Comparison of ENCODE assay signal across 20 cellular contexts in genomic region chr6:16241321-16241689, GRCh38. TPM values are rescaled to one million over a fixed set of nuclear protein-coding genes. Genes with fewer than 3 reads are reported as not detected.
DNase-seq lines count a peak whose midpoint lies in the region; ATAC-seq and TF ChIP-seq lines count a peak whose summit lies in the region.
"Had no signal": no experiment of that assay in that cellular context is flagged by ENCODE, and none has a peak within 500 bp of the region (broad histone marks: within the 10 kb centered on the region; RNA-seq: fewer than 3 reads in every experiment).

No MANE protein-coding gene starts in this region.

- H3K23ac ChIP-seq in mesenchymal stem cell (ENCODE audit: low read length in 2 of 2): no peak overlapping the region

- no peaks in the 10 kb centered on the region for H3K36me3 ChIP-seq in heart right ventricle
- H3K36me3 ChIP-seq in mesenchymal stem cell (ENCODE audit: control insufficient read depth in 1 of 2, insufficient read depth in 2 of 2, low read depth in 1 of 2, low read length in 2 of 2): no peaks in the 10 kb centered on the region
- H3K36me3 ChIP-seq: SJCRH30 had no signal

- H3K27me3 ChIP-seq in heart right ventricle (no peaks in the 10 kb centered on the region), mesenchymal stem cell (ENCODE audit: control insufficient read depth in 1 of 2, insufficient read depth in 1 of 2, low read length in 2 of 2) (no peaks in the 10 kb centered on the region)
- H3K27me3 ChIP-seq: SJCRH30 had no signal

- H2BK12ac ChIP-seq in mesenchymal stem cell (ENCODE audit: low read length in 2 of 2): no peak overlapping the region

- H3K4me3 ChIP-seq in heart right ventricle (no peak overlapping the region), mesenchymal stem cell (ENCODE audit: insufficient read depth in 1 of 2, low read depth in 1 of 2, low read length in 2 of 2) (no peak overlapping the region)
- H3K4me3 ChIP-seq: SJCRH30 had no signal

- H3K9me3 Mint-ChIP-seq in stimulated activated naive B cell treated with anti-CD40 and anti-IgM and Interleukin-4, amounts not matched to agents 10 μg/mL and 1 μg/mL and 100 μg/mL, for 72 hours: no peaks in the 10 kb centered on the region

- no peaks in the 10 kb centered on the region for H3K36me3 Mint-ChIP-seq in stimulated activated naive B cell treated with anti-CD40 and anti-IgM and Interleukin-4, amounts not matched to agents 10 μg/mL and 1 μg/mL and 100 μg/mL, for 72 hours

- DNase-seq in heart right ventricle: no peak
- DNase-seq in left ventricle myocardium superior: no peak
- DNase-seq in NCI-H82 treated with DMSO at 0.1 percent for 48 hours (lab: John Stamatoyannopoulos, UW; ENCODE audit: unreplicated experiment): peak; percentile 36
- DNase-seq in mesenchymal stem cell: no peak
- DNase-seq in stimulated activated naive B cell treated with anti-CD40 and anti-IgM and Interleukin-4, amounts not matched to agents 10 μg/mL and 1 μg/mL and 100 μg/mL, for 72 hours: no peak
- DNase-seq in foreskin melanocyte: no peak
- DNase-seq in epidermal melanocyte (ENCODE audit: insufficient read length, low spot score): no peak
- DNase-seq: AML-193, C1 segment of cervical spinal cord, DMS79 treated with DMSO at 0.1 percent for 48 hours, H7, KBM-7, MM.1S, NCI-H1048, NCI-H1417 treated with DMSO at 0.1 percent for 48 hours, NCI-H187, NCI-H526, SJCRH30 had no signal

- no peak overlapping the region for H3K14ac ChIP-seq in mesenchymal stem cell (ENCODE audit: low read length in 2 of 2)

- H4K8ac ChIP-seq in mesenchymal stem cell (ENCODE audit: low read length): peak overlapping the region; percentile 16

- H3K27me3 Mint-ChIP-seq in stimulated activated naive B cell treated with anti-CD40 and anti-IgM and Interleukin-4, amounts not matched to agents 10 μg/mL and 1 μg/mL and 100 μg/mL, for 72 hours: peaks cover 5 to 23% of the 10 kb centered on the region in 2 donors

- ATAC-seq in heart right ventricle: no peak
- ATAC-seq in left ventricle myocardium superior: no peak
- ATAC-seq in stimulated activated naive B cell treated with anti-CD40 and anti-IgM and Interleukin-4, amounts not matched to agents 10 μg/mL and 1 μg/mL and 100 μg/mL, for 72 hours (replicated peaks): no peak
- no peak for ATAC-seq in HG02759 (IDR thresholded peaks at IDR 0.05; ENCODE audit: unreplicated experiment)
- ATAC-seq: Panc1 had no signal

- H3K27ac ChIP-seq in heart right ventricle (peak overlapping the region; percentile 30 to 94 (median 86)), mesenchymal stem cell (ENCODE audit: low read length, poor library complexity, severe bottlenecking) (no peak overlapping the region)
- H3K27ac ChIP-seq: SJCRH30 had no signal

- H2BK15ac ChIP-seq in mesenchymal stem cell (ENCODE audit: low read depth, poor library complexity, severe bottlenecking): no peak overlapping the region

- no peak overlapping the region for H3K4me2 ChIP-seq in mesenchymal stem cell (ENCODE audit: low read length, poor library complexity, severe bottlenecking)

- no peak overlapping the region for H3K9ac ChIP-seq in mesenchymal stem cell (ENCODE audit: low read length)

- H3K4ac ChIP-seq in mesenchymal stem cell (ENCODE audit: low read depth in 1 of 2, low read length in 2 of 2): no peak overlapping the region

- H3K4me1 Mint-ChIP-seq in stimulated activated naive B cell treated with anti-CD40 and anti-IgM and Interleukin-4, amounts not matched to agents 10 μg/mL and 1 μg/mL and 100 μg/mL, for 72 hours: peaks cover 19 to 34% of the 10 kb centered on the region in 2 donors

- peaks cover 18 to 90% (median 47%) of the 10 kb centered on the region in 9 donors for H3K4me1 ChIP-seq in heart right ventricle
- peaks cover 18% of the 10 kb centered on the region for H3K4me1 ChIP-seq in mesenchymal stem cell (ENCODE audit: control insufficient read depth, insufficient read depth, low read depth, low read length)

- no peak overlapping the region for H3K18ac ChIP-seq in mesenchymal stem cell (ENCODE audit: low read depth in 1 of 2, low read length in 2 of 2)

- H3K27ac Mint-ChIP-seq in stimulated activated naive B cell treated with anti-CD40 and anti-IgM and Interleukin-4, amounts not matched to agents 10 μg/mL and 1 μg/mL and 100 μg/mL, for 72 hours: peak overlapping the region; percentile 37

- H2AK5ac ChIP-seq in mesenchymal stem cell (ENCODE audit: low read length, severe bottlenecking): no peak overlapping the region

- no peak overlapping the region for H4K91ac ChIP-seq in mesenchymal stem cell (ENCODE audit: low read length)

- 67 to 83% methylated on average over 4 of the region's 4 CpGs for WGBS in heart right ventricle, 2 donors
- 96% methylated on average over 2 of the region's 4 CpGs for WGBS in mesenchymal stem cell

- no peaks in the 10 kb centered on the region for H3K79me1 ChIP-seq in mesenchymal stem cell (replicated peaks; ENCODE audit: low read length, poor library complexity, severe bottlenecking)

- no peak for TF ChIP-seq CTCF in heart right ventricle (IDR thresholded peaks at IDR 0.05)

- H3K4me3 Mint-ChIP-seq in stimulated activated naive B cell treated with anti-CD40 and anti-IgM and Interleukin-4, amounts not matched to agents 10 μg/mL and 1 μg/mL and 100 μg/mL, for 72 hours: no peak overlapping the region

- intact Hi-C loops in heart right ventricle (cut with DNase I): loop anchor here in 2 of 10 donors (5.0 kb wide), 2 partner anchors 36 to 81 kb away; no protein-coding TSS in a partner anchor
- intact Hi-C loops in left ventricle myocardium superior (cut with micrococcal nuclease): no loop called here

- H2BK5ac ChIP-seq in mesenchymal stem cell (ENCODE audit: low read depth, low read length, poor library complexity, severe bottlenecking): no peak overlapping the region

- H2BK120ac ChIP-seq in mesenchymal stem cell (ENCODE audit: low read depth, low read length): no peak overlapping the region

- H3K9me3 ChIP-seq in heart right ventricle: no peaks in the 10 kb centered on the region
- H3K9me3 ChIP-seq in mesenchymal stem cell (ENCODE audit: control insufficient read depth, low read length): no peaks in the 10 kb centered on the region
- H3K9me3 ChIP-seq: SJCRH30 had no signal

- no peak overlapping the region for H2AFZ ChIP-seq in mesenchymal stem cell (ENCODE audit: low read depth, low read length)

RNA-seq across cellular contexts. Expression of gene GMPR, which starts 2.9 kb away (rescaled TPM):
- 100 to 1,000 TPM in 4 of 10 donors, 10 to 100 TPM in 6; 74.1 to 139 (median 96.8) TPM for total RNA-seq in heart right ventricle
- polyA plus RNA-seq in heart right ventricle: 100 to 1,000 TPM; 161 to 334 TPM
- total RNA-seq in left ventricle myocardium superior: 112 TPM
- 23.7 TPM for polyA plus RNA-seq in mesenchymal stem cell (2013, experiment 1 of 2)
- 26.0 TPM for polyA plus RNA-seq in mesenchymal stem cell (2013, experiment 2 of 2)
